ENCODE assay signal across 12 cellular contexts in genomic region chr16:23729503-23730424, GRCh38. TPM values are rescaled to one million over a fixed set of nuclear protein-coding genes. Genes with fewer than 3 reads are reported as not detected.
DNase-seq lines count a peak whose midpoint lies in the region; ATAC-seq, FAIRE-seq and TF ChIP-seq lines count a peak whose summit lies in the region.
"Had no signal": no experiment of that assay in that cellular context is flagged by ENCODE, and none has a peak within 500 bp of the region (broad histone marks: within the 10 kb centered on the region; RNA-seq: fewer than 3 reads in every experiment).

No MANE protein-coding gene starts in this region.

- H3K9ac ChIP-seq in SK-N-SH: no peak overlapping the region
- H3K9ac ChIP-seq: BLaER1 treated with 17β-estradiol and CSF1 and Interleukin-3, amounts not matched to agents 10 nM and 100 nM had no signal

- no peak overlapping the region for H3K4me3 ChIP-seq in SK-N-SH (ENCODE audit: low read depth in 2 of 2, low read length in 1 of 2)
- no peak overlapping the region for H3K4me3 ChIP-seq in PC-9
- H3K4me3 ChIP-seq in transverse colon: no peak overlapping the region
- no peak overlapping the region for H3K4me3 ChIP-seq in coronary artery
- H3K4me3 ChIP-seq: BLaER1 treated with 17β-estradiol and CSF1 and Interleukin-3, amounts not matched to agents 10 nM and 100 nM had no signal

- WGBS in SK-N-SH (ENCODE audit: low lambda C conversion rate): 50% methylated on average over 11 of the region's 12 CpGs
- 31 to 62% methylated on average over 4 to 12 of the region's 12 CpGs for WGBS in transverse colon (ENCODE audit: low coverage in 1 of 2), 2 donors

- TF ChIP-seq CTCF in SK-N-SH (IDR thresholded peaks at IDR 0.05) (no peak), PC-9 (conservative IDR thresholded peaks at IDR 0.05) (no peak), transverse colon (IDR thresholded peaks at IDR 0.05) (no peak), coronary artery (IDR thresholded peaks at IDR 0.05) (no peak), D721Med (IDR thresholded peaks at IDR 0.05; ENCODE audit: insufficient read depth, missing control alignments) (no peak)

- TF ChIP-seq RAD21 in SK-N-SH (IDR thresholded peaks at IDR 0.05; ENCODE audit: low read length): no peak

- H3K27me3 ChIP-seq in SK-N-SH (ENCODE audit: insufficient read depth): no peaks in the 10 kb centered on the region; the same call in 1 of the 2 replicates
- H3K27me3 ChIP-seq in PC-9 (ENCODE audit: insufficient read depth, low read depth): no peaks in the 10 kb centered on the region
- H3K27me3 ChIP-seq in transverse colon: no peaks in the 10 kb centered on the region
- H3K27me3 ChIP-seq: BLaER1 treated with 17β-estradiol and CSF1 and Interleukin-3, amounts not matched to agents 10 nM and 100 nM had no signal

- no peak for TF ChIP-seq EP300 in SK-N-SH (IDR thresholded peaks at IDR 0.05; ENCODE audit: borderline replicate concordance in 1 of 2, low read depth in 1 of 2, low read length in 1 of 2)
- no peak for TF ChIP-seq EP300 in transverse colon (IDR thresholded peaks at IDR 0.05; ENCODE audit: low read depth)

- no peak overlapping the region for H2AFZ ChIP-seq in SK-N-SH (ENCODE audit: low read depth)
- H2AFZ ChIP-seq in PC-9: peak overlapping the region; percentile 64; the same call in 1 of the 2 replicates

- H4K20me1 ChIP-seq in SK-N-SH (ENCODE audit: insufficient read depth) (no peaks in the 10 kb centered on the region), PC-9 (ENCODE audit: insufficient read depth) (no peaks in the 10 kb centered on the region)
- H4K20me1 ChIP-seq: BLaER1 treated with 17β-estradiol and CSF1 and Interleukin-3, amounts not matched to agents 10 nM and 100 nM had no signal

- POLR2A ChIA-PET in SK-N-SH (lab: Yijun Ruan, JAX): no interaction called here
- POLR2A ChIA-PET in PC-9 (lab: Charles Lee; ENCODE audit: unreplicated experiment): no interaction called here

- H3K9me2 ChIP-seq in SK-N-SH (no peaks in the 10 kb centered on the region), PC-9 (ENCODE audit: insufficient read depth) (no peaks in the 10 kb centered on the region)

- in situ Hi-C loops in transverse colon (cut with MboI; ENCODE audit: low pct_ligation_motif_present in 1 of 4, low pct_unique_long_range_greater_than_20kb in 1 of 4, low sequenced_read_pairs in 3 of 4): loop anchor here in 2 of 4 donors (10.0 to 25.0 kb wide), 2 partner anchors 305 to 533 kb away; partner anchors contain the start of gene CACNG3 (in 1 of the 2)

- intact Hi-C loops in PC-9 (cut with micrococcal nuclease; ENCODE audit: unreplicated experiment) (loop anchor here (2.0 kb wide), 1 partner anchor 51 kb away; the partner anchor contains the start of gene PLK1), transverse colon (cut with DNase I; ENCODE audit: low total_unique reads) (no loop called here)

- H3F3A ChIP-seq in SK-N-SH (replicated peaks; ENCODE audit: insufficient read depth) (no peaks in the 10 kb centered on the region), PC-9 (ENCODE audit: insufficient read depth, low read depth) (no peaks in the 10 kb centered on the region)

- TF ChIP-seq POLR2A in transverse colon (IDR thresholded peaks at IDR 0.05): no peak

- H3K4me1 ChIP-seq in SK-N-SH (ENCODE audit: control insufficient read depth in 1 of 2, insufficient read depth in 2 of 2, low read depth in 1 of 2, low read length in 1 of 2) (no peaks in the 10 kb centered on the region), PC-9 (replicated peaks; ENCODE audit: insufficient read depth) (peaks cover 8% of the 10 kb centered on the region; the same call in 1 of the 2 replicates), transverse colon (peaks cover 0 to 16% (median 3%) of the 10 kb centered on the region in 4 donors)

- no peaks in the 10 kb centered on the region for H3K79me2 ChIP-seq in SK-N-SH (ENCODE audit: insufficient read depth)
- no peaks in the 10 kb centered on the region for H3K79me2 ChIP-seq in PC-9 (ENCODE audit: low read depth)

- no peak overlapping the region for H3K27ac ChIP-seq in SK-N-SH (ENCODE audit: low read depth in 2 of 2, low read length in 1 of 2)
- H3K27ac ChIP-seq in PC-9: no peak overlapping the region
- H3K27ac ChIP-seq in transverse colon: peak overlapping the region; percentile 53 to 71 (median 60)
- H3K27ac ChIP-seq in coronary artery: no peak overlapping the region
- H3K27ac ChIP-seq: BLaER1 treated with 17β-estradiol and CSF1 and Interleukin-3, amounts not matched to agents 10 nM and 100 nM had no signal

- CTCF ChIA-PET in SK-N-SH (lab: Yijun Ruan, JAX) (interaction anchor here (0.6 to 1.2 kb wide), 4 partner anchors 22 to 307 kb away, joined by 3 read pairs; no protein-coding TSS in a partner anchor), PC-9 (lab: Charles Lee) (interaction anchor here (0.5 to 0.7 kb wide), 3 partner anchors 44 to 75 kb away, joined by 4 to 8 read pairs (median 8); no protein-coding TSS in a partner anchor)

- FAIRE-seq in D721Med (lab: Jason Lieb, UNC): no peak

- ATAC-seq in SK-N-SH treated with all-trans-retinoic acid at 6 μM for 48 hours: peak; percentile 65
- no peak for ATAC-seq in stimulated activated naive CD8-positive, alpha-beta T cell treated with anti-CD3 and anti-CD28 coated beads, Interleukin-15, Interleukin-2, amounts not matched to agents 100 U/mL and 50 U/mL, for 24 hours
- ATAC-seq: activated CD4-positive, CD25-positive, alpha-beta regulatory T cell treated with anti-CD3 and anti-CD28 coated beads, Interleukin-2, amount 50 U/mL, for 24 hours had no signal

- DNase-seq in SK-N-SH (no peak), PC-9 (peak; percentile 37 to 55), fibroblast of peridontal ligament (ENCODE audit: extremely low read depth) (peak; percentile 45), transverse colon (peak; percentile 87), coronary artery (ENCODE audit: low spot score) (no peak), D721Med (ENCODE audit: insufficient read length, low spot score) (no peak)
- DNase-seq in stimulated activated naive CD8-positive, alpha-beta T cell treated with anti-CD3 and anti-CD28 coated beads, Interleukin-15, Interleukin-2, amounts not matched to agents 100 U/mL and 50 U/mL, for 24 hours: no peak
- DNase-seq: NCI-H2081 had no signal

- no peak overlapping the region; the same call in 1 of the 2 replicates for H3K4me2 ChIP-seq in SK-N-SH
- peak overlapping the region; percentile 55 for H3K4me2 ChIP-seq in PC-9

- H3K36me3 ChIP-seq in SK-N-SH (replicated peaks in 1 of 2; ENCODE audit: control insufficient read depth in 1 of 2, insufficient read depth in 2 of 2, low read length in 1 of 2) (no peaks in the 10 kb centered on the region), PC-9 (ENCODE audit: low read depth) (no peaks in the 10 kb centered on the region), transverse colon (no peaks in the 10 kb centered on the region)
- H3K36me3 ChIP-seq: BLaER1 treated with 17β-estradiol and CSF1 and Interleukin-3, amounts not matched to agents 10 nM and 100 nM had no signal

- no peaks in the 10 kb centered on the region for H3K9me3 ChIP-seq in SK-N-SH
- H3K9me3 ChIP-seq in PC-9 (ENCODE audit: insufficient read depth, low read depth): no peaks in the 10 kb centered on the region
- no peaks in the 10 kb centered on the region for H3K9me3 ChIP-seq in transverse colon
- H3K9me3 ChIP-seq: BLaER1 treated with 17β-estradiol and CSF1 and Interleukin-3, amounts not matched to agents 10 nM and 100 nM had no signal

- no TSS peak for BruUV-seq in PC-9 (replicated peaks; lab: Mats Ljungman, UMichigan)

TF ChIP-seq in SK-N-SH treated with all-trans-retinoic acid at 6 μM for 48 hours, 23 proteins besides CTCF, POLR2A, EP300 and RAD21 (continues in another document):
- no peak for TF ChIP-seq GLIS3 (CRISPR knock-in tag; IDR thresholded peaks at IDR 0.05)
- TF ChIP-seq ZC3H10 (CRISPR knock-in tag; IDR thresholded peaks at IDR 0.05): no peak

TF ChIP-seq in SK-N-SH, 30 proteins besides CTCF, POLR2A, EP300 and RAD21:
- no peak for TF ChIP-seq USF2 (IDR thresholded peaks at IDR 0.05; ENCODE audit: borderline replicate concordance, low read depth, low read length)
- no peak for TF ChIP-seq NRF1 (IDR thresholded peaks at IDR 0.05; ENCODE audit: low read depth, low read length)
- TF ChIP-seq CHD2 (IDR thresholded peaks at IDR 0.05; ENCODE audit: low read length, partially characterized antibody): no peak

RNA-seq across cellular contexts. Expression of gene ERN2, which starts 16.7 kb away (rescaled TPM):
- 0.03 TPM in 1 of 2 replicates, not detected in the other for polyA plus RNA-seq in SK-N-SH (2012; rRNA removed)
- not detected in 2 replicates for polyA plus RNA-seq in SK-N-SH (2012; cell fraction: cytosol; rRNA removed)
- 0.07 TPM in 1 of 2 replicates, not detected in the other for polyA plus RNA-seq in SK-N-SH (2012; cell fraction: nucleus; rRNA removed)
- total RNA-seq in PC-9 (2021): 3.4 and 3.9 TPM in 2 replicates
- 100 to 1,000 TPM; 114 to 408 (median 168) TPM for total RNA-seq in transverse colon
- total RNA-seq: posterior vena cava had no signal

RNA-seq across cellular contexts. Expression of gene CHP2, which starts 25.1 kb away (rescaled TPM):
- not detected in 2 replicates for polyA plus RNA-seq in SK-N-SH (2012; rRNA removed)
- not detected in 2 replicates for polyA plus RNA-seq in SK-N-SH (2012; cell fraction: cytosol; rRNA removed)
- polyA plus RNA-seq in SK-N-SH (2012; cell fraction: nucleus; rRNA removed): not detected in 2 replicates
- not detected in 2 replicates for total RNA-seq in PC-9 (2021)
- total RNA-seq in transverse colon: 100 to 1,000 TPM in 2 of 4 donors, 10 to 100 TPM in 2; 90.9 to 264 (median 122) TPM

RNA-seq across cellular contexts. Expression of gene PLK1, which starts 51.1 kb away (rescaled TPM):
- polyA plus RNA-seq in SK-N-SH (2012; rRNA removed): 31.4 and 68.7 TPM in 2 replicates
- 27.2 and 38.1 TPM in 2 replicates for polyA plus RNA-seq in SK-N-SH (2012; cell fraction: cytosol; rRNA removed)
- polyA plus RNA-seq in SK-N-SH (2012; cell fraction: nucleus; rRNA removed): 60.5 and 79.2 TPM in 2 replicates
- total RNA-seq in PC-9 (2021): 169 and 213 TPM in 2 replicates
- 10 to 100 TPM in 1 of 4 donors, 1 to 10 TPM in 3; 1.5 to 20.1 (median 4.3) TPM for total RNA-seq in transverse colon

Comparison
In these comparisons a context has a peak if more than half of its experiments do, and no peak if none do; other contexts are left out.
1. DNase-seq: peak in PC-9 (2 of 2), fibroblast of peridontal ligament (single experiment) and transverse colon (single experiment); none in SK-N-SH (single experiment), coronary artery (single experiment), D721Med (single experiment) and stimulated activated naive CD8-positive, alpha-beta T cell treated with anti-CD3 and anti-CD28 coated beads, Interleukin-15, Interleukin-2, amounts not matched to agents 100 U/mL and 50 U/mL, for 24 hours (single experiment).
2. H3K27ac ChIP-seq: peak in transverse colon (4 of 4); none in SK-N-SH (0 of 2), PC-9 (single experiment) and coronary artery (0 of 2).
3. RNA of gene ERN2, which starts 16.7 kb away (total RNA-seq): 114 to 408 TPM in transverse colon; 3.4 to 3.9 TPM in PC-9; every median in the first group is over 10 times any median in the second.
4. RNA of gene CHP2, which starts 25.1 kb away (total RNA-seq): 90.9 to 264 TPM in transverse colon; not detected in PC-9; every median in the first group is over 10 times any median in the second.